ENCODE assay signal across 8 cellular contexts in the genomic region with DNA sequence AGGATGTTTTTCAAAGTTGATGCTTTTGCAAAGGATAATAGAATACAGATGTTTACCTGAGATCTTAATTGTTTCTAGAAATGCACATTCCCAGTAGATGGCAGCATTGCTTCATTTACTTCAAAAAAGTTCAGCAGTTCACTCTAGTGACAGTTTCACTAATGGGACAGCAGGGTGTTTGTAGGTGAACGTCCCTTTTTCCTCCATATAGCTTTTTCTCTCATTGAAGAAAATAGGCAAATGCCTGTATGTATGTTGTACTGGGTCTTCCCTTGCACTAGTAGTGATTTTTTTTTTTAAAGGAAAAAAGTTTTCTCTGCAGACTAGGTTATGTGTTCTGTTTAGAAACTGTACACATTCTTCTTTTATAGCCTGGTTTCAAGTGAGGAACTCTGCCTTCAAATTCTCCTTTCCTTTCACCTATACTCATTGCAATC.
DNase-seq lines count a peak whose midpoint lies in the region; ATAC-seq and TF ChIP-seq lines count a peak whose summit lies in the region.

No MANE protein-coding gene starts in this region.

- intact Hi-C loops in stomach (cut with DNase I; ENCODE audit: low total_unique reads): no loop called here

- peak; percentile 9 for DNase-seq in COLO668 (lab: John Stamatoyannopoulos, UW; ENCODE audit: unreplicated experiment)
- DNase-seq in NCI-H2227 (lab: John Stamatoyannopoulos, UW; ENCODE audit: unreplicated experiment): peak; percentile 66
- DNase-seq in astrocyte of the cerebellum (ENCODE audit: low read depth): peak; percentile 57
- DNase-seq in immature natural killer cell: peak; percentile 52 to 63 (median 56)
- DNase-seq in stomach: no peak

- H3K4me1 ChIP-seq in stomach: no peaks in the 10 kb centered on the region

- no peak for TF ChIP-seq POLR2A in stomach (IDR thresholded peaks at IDR 0.05)

- no peak overlapping the region for H3K4me3 ChIP-seq in astrocyte of the cerebellum (ENCODE audit: low read depth, low read length)
- no peak overlapping the region for H3K4me3 ChIP-seq in stomach

- H3K4me3 Mint-ChIP-seq in immature natural killer cell: no peak overlapping the region

- H3K36me3 Mint-ChIP-seq in immature natural killer cell: no peaks in the 10 kb centered on the region

- ATAC-seq in GM18502 (IDR thresholded peaks at IDR 0.05; ENCODE audit: poor library complexity, unreplicated experiment): peak; percentile 45
- peak; percentile 41 for ATAC-seq in HG02973 (IDR thresholded peaks at IDR 0.05; ENCODE audit: unreplicated experiment)
- ATAC-seq in HG03460 (IDR thresholded peaks at IDR 0.05; ENCODE audit: unreplicated experiment): no peak

- no peaks in the 10 kb centered on the region for H3K4me1 Mint-ChIP-seq in immature natural killer cell

- no peak overlapping the region for H3K27ac Mint-ChIP-seq in immature natural killer cell

- WGBS in stomach, 5 donors: 0% methylated on average over 1 of the region's 1 CpG

- peak; percentile 57 for TF ChIP-seq CTCF in astrocyte of the cerebellum (IDR thresholded peaks at IDR 0.05; ENCODE audit: low read depth, low read length, missing control alignments)
- peak in 4 of 7 experiments; percentile 41 to 66 (median 56) for TF ChIP-seq CTCF in stomach (IDR thresholded peaks at IDR 0.05)

- H3K27me3 Mint-ChIP-seq in immature natural killer cell (ENCODE audit: low read depth in 3 of 3): peaks cover 2 to 11% (median 6%) of the 10 kb centered on the region in 3 donors

- TF ChIP-seq EP300 in stomach (IDR thresholded peaks at IDR 0.05): no peak

- no peaks in the 10 kb centered on the region for H3K9me3 Mint-ChIP-seq in immature natural killer cell

- no peak overlapping the region for H3K27ac ChIP-seq in stomach

- peaks cover 0 to 33% (median 0%) of the 10 kb centered on the region in 3 donors for H3K27me3 ChIP-seq in stomach

- in situ Hi-C loops in astrocyte of the cerebellum (cut with HindIII; ENCODE audit: low sequenced_read_pairs): no loop called here

- H3K9me3 ChIP-seq in stomach: no peaks in the 10 kb centered on the region

- H3K36me3 ChIP-seq in stomach: no peaks in the 10 kb centered on the region
